20 cellular contexts compared by ENCODE assay signal in the genomic region with DNA sequence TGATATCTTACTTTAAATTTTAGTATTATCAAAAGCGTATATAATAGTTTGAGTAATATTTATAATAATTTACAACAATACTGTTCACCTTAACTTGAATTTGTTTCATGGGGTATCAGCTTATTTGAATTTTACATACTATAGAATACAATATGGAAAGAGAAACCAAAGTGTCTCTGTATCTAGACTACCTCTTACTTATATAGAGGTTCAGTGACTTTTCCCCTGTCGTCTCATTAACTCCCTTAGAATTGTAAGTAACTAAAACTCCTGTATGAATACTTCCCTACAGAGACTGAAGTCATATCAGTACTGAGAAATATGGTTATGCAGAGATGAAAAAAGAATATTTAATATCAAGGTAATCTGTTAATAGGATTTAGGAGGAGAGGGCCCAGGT. TPM values are rescaled to one million over a fixed set of nuclear protein-coding genes. Genes with fewer than 3 reads are reported as not detected.
A peak's percentile ranks its signal among the peaks of the same experiment; 100 is the strongest.
DNase-seq lines count a peak whose midpoint lies in the region; ATAC-seq, FAIRE-seq and TF ChIP-seq lines count a peak whose summit lies in the region.
"Had no signal": no experiment of that assay in that cellular context is flagged by ENCODE, and none has a peak within 500 bp of the region (broad histone marks: within the 10 kb centered on the region; RNA-seq: fewer than 3 reads in every experiment).

No MANE protein-coding gene starts in this region.

- DNase-seq in frontal cortex (ENCODE audit: low spot score in 2 of 2) = no peak
- no peak for DNase-seq in anterior cingulate cortex (lab: John Stamatoyannopoulos, UW)
- no peak for DNase-seq in left ventricle myocardium inferior
- no peak for DNase-seq in SW 1271 (lab: John Stamatoyannopoulos, UW)
- DNase-seq: activated CD8-positive, alpha-beta memory T cell treated with anti-CD3 and anti-CD28 coated beads, Interleukin-2, amount 10 ng/mL, durations not matched to agents 7 days and 5 days; activated gamma-delta T cell treated with Interleukin-2 at 50 U/mL for 16 hours; heart left ventricle; naive B cell; NCI-H1092 treated with DMSO at 0.1 percent for 48 hours; NCI-H2107; NCI-H524 treated with DMSO at 0.1 percent for 48 hours; OCI-M1; pancreas; SJCRH30 had no signal

- FAIRE-seq in frontal cortex (lab: Jason Lieb, UNC) = peak; percentile 8
- FAIRE-seq: astrocyte, H1, pancreas had no signal

- no peak overlapping the region for H3K4me3 ChIP-seq in left ventricle myocardium inferior
- H3K4me3 ChIP-seq: heart left ventricle, pancreas, SJCRH30 had no signal

- no peak overlapping the region for H3K27ac ChIP-seq in left ventricle myocardium inferior (replicated peaks)
- H3K27ac ChIP-seq: heart left ventricle, KMS-11, pancreas, SJCRH30 had no signal

- intact Hi-C loops in left ventricle myocardium inferior (cut with micrococcal nuclease) = loop anchor here (10.0 kb wide), 2 partner anchors 1002 to 1092 kb away; partner anchors contain the start of gene MRPS31

- no peaks in the 10 kb centered on the region for H3K27me3 ChIP-seq in left ventricle myocardium inferior (ENCODE audit: low read depth)
- H3K27me3 ChIP-seq: heart left ventricle, pancreas, SJCRH30 had no signal

- ATAC-seq in GM18870 (IDR thresholded peaks at IDR 0.05; ENCODE audit: unreplicated experiment) = peak; percentile 27
- ATAC-seq in GM21576 (IDR thresholded peaks at IDR 0.05; ENCODE audit: unreplicated experiment) = peak; percentile 36
- peak; percentile 42 for ATAC-seq in HG03064 (IDR thresholded peaks at IDR 0.05; ENCODE audit: low read depth, unreplicated experiment)
- ATAC-seq: heart left ventricle had no signal

- peaks cover 51% of the 10 kb centered on the region for H3K36me3 ChIP-seq in left ventricle myocardium inferior

- no peak for TF ChIP-seq CTCF in left ventricle myocardium inferior (IDR thresholded peaks at IDR 0.05; ENCODE audit: borderline replicate concordance)

- H3K4me1 ChIP-seq in left ventricle myocardium inferior = no peaks in the 10 kb centered on the region
- H3K4me1 ChIP-seq: heart left ventricle had no signal

- peaks cover 4% of the 10 kb centered on the region for H3K9me3 ChIP-seq in left ventricle myocardium inferior (replicated peaks)
- H3K9me3 ChIP-seq: pancreas, SJCRH30 had no signal

RNA-seq across cellular contexts. Expression of gene COG6, which starts 26.8 kb away (rescaled TPM):
- total RNA-seq in frontal cortex (44.4 TPM), left ventricle myocardium inferior (33.4 TPM)
